Comparison of ENCODE assay signal across 1 cellular context in genomic region chr16:15993541-15993940, GRCh38.
TF ChIP-seq lines count a peak whose summit lies in the region.

No MANE protein-coding gene starts in this region.

TF ChIP-seq in endothelial cell of umbilical vein, 7 proteins besides CTCF, POLR2A, EP300 and RAD21:
- no peak for TF ChIP-seq MAX (IDR thresholded peaks at IDR 0.05; ENCODE audit: insufficient read depth, insufficient read length)
- TF ChIP-seq GATA2 (IDR thresholded peaks at IDR 0.05; ENCODE audit: insufficient read depth, insufficient read length, low read depth, low read length) = no peak
- TF ChIP-seq POLR2AphosphoS5 (IDR thresholded peaks at IDR 0.05; ENCODE audit: insufficient read depth, low read depth, low read length) = no peak
- no peak for TF ChIP-seq FOS (IDR thresholded peaks at IDR 0.05; ENCODE audit: borderline replicate concordance, insufficient read depth, low read length)
- no peak for TF ChIP-seq JUN (IDR thresholded peaks at IDR 0.05; ENCODE audit: borderline replicate concordance, insufficient read depth, insufficient read length, low read depth)
- no peak for TF ChIP-seq EZH2 (IDR thresholded peaks at IDR 0.05; ENCODE audit: borderline replicate concordance, low read depth, low read length, severe bottlenecking)
- TF ChIP-seq MYC (IDR thresholded peaks at IDR 0.05; ENCODE audit: low read depth, low read length) = no peak
